ENCODE assay signal across 28 cellular contexts in the genomic region with DNA sequence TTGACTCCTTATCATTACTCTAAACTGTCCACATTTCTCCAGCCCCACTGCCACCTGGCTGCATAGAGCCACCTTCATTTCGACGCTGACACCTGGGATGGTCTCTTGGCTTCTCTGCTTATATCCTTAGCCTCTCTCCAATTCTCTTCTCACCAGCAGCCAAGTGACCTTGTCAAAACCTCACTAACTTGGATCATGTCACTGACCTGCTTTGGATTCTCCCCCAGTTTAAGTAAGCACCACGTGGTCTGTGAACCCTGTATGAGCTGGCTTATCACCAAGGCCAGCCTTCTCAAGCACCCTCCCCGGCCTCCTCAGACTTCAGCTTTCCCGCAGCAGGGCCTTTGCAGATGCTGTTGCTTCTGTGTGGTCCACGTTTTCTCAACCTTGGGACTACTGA. TPM values are rescaled to one million over a fixed set of nuclear protein-coding genes. Genes with fewer than 3 reads are reported as not detected.
DNase-seq lines count a peak whose midpoint lies in the region; ATAC-seq, FAIRE-seq and TF ChIP-seq lines count a peak whose summit lies in the region.
"Had no signal": no experiment of that assay in that cellular context is flagged by ENCODE, and none has a peak within 500 bp of the region (broad histone marks: within the 10 kb centered on the region; RNA-seq: fewer than 3 reads in every experiment).

No MANE protein-coding gene starts in this region.

- H3K4me3 ChIP-seq in right lobe of liver = no peak overlapping the region
- H3K4me3 ChIP-seq: A549; BLaER1 treated with 17β-estradiol and CSF1 and Interleukin-3, amounts not matched to agents 10 nM and 100 nM; GM12878 had no signal

- H3K9me3 Mint-ChIP-seq in dendritic cell treated with granulocyte-macrophage colony-stimulating factor and Interleukin-4, amounts not matched to agents 40 ng/mL and 50 ng/mL, for 4 days = no peaks in the 10 kb centered on the region
- no peaks in the 10 kb centered on the region for H3K9me3 Mint-ChIP-seq in type B pancreatic cell

- H3K36me3 Mint-ChIP-seq in dendritic cell treated with granulocyte-macrophage colony-stimulating factor and Interleukin-4, amounts not matched to agents 40 ng/mL and 50 ng/mL, for 4 days (ENCODE audit: low read depth) = peaks cover 17% of the 10 kb centered on the region
- peaks cover 22% of the 10 kb centered on the region for H3K36me3 Mint-ChIP-seq in type B pancreatic cell

- intact Hi-C loops in dendritic cell treated with granulocyte-macrophage colony-stimulating factor and Interleukin-4, amounts not matched to agents 40 ng/mL and 50 ng/mL, for 4 days (cut with micrococcal nuclease) = no loop called here
- intact Hi-C loops in right lobe of liver (cut with DNase I) = no loop called here

- no peaks in the 10 kb centered on the region for H3K27me3 Mint-ChIP-seq in dendritic cell treated with granulocyte-macrophage colony-stimulating factor and Interleukin-4, amounts not matched to agents 40 ng/mL and 50 ng/mL, for 4 days
- H3K27me3 Mint-ChIP-seq in type B pancreatic cell = no peaks in the 10 kb centered on the region
- H3K27me3 Mint-ChIP-seq: CD4-positive, alpha-beta memory T cell had no signal

- no peak for DNase-seq in GM18507 (ENCODE audit: extremely low spot score, insufficient read length, low read depth)
- DNase-seq in OCI-M1 (lab: John Stamatoyannopoulos, UW) = peak; percentile 40
- peak in 1 of 3 donors; percentile 66 for DNase-seq in right lobe of liver
- no peak for DNase-seq in type B pancreatic cell (ENCODE audit: extremely low spot score, unreplicated experiment)
- DNase-seq in HK-2 (ENCODE audit: unreplicated experiment) = no peak
- DNase-seq in NCI-H2196 (lab: John Stamatoyannopoulos, UW; ENCODE audit: unreplicated experiment) = no peak
- no peak for DNase-seq in activated CD8-positive, alpha-beta memory T cell treated with anti-CD3 and anti-CD28 coated beads for 24 hours
- DNase-seq: AML-193; Caco-2; CD4-positive, alpha-beta memory T cell; GOT3; HCEC 1CT; Kasumi-1; NCI-H1105; NCI-H146; NCI-H1930; NCI-H2107; NCI-H446; NCI-H526; NCI-H82; NK-92 treated with Interleukin-12 subunit alpha and Interleukin-12 subunit beta, amount 100 ng/mL, for 24 hours; RPMI8226; SHP77 had no signal

- no peak for TF ChIP-seq POLR2A in right lobe of liver (IDR thresholded peaks at IDR 0.05)

- H3K4me1 ChIP-seq in right lobe of liver = peaks cover 0 to 11% (median 0%) of the 10 kb centered on the region in 4 donors
- H3K4me1 ChIP-seq: A549, Caco-2 had no signal

- no peak for TF ChIP-seq CTCF in right lobe of liver (IDR thresholded peaks at IDR 0.05)
- TF ChIP-seq CTCF in type B pancreatic cell (conservative IDR thresholded peaks at IDR 0.05) = no peak

- H3K9me3 ChIP-seq in right lobe of liver = no peaks in the 10 kb centered on the region
- H3K9me3 ChIP-seq: A549; BLaER1 treated with 17β-estradiol and CSF1 and Interleukin-3, amounts not matched to agents 10 nM and 100 nM; Caco-2 had no signal

- no peaks in the 10 kb centered on the region for H3K27me3 ChIP-seq in right lobe of liver
- H3K27me3 ChIP-seq: BLaER1 treated with 17β-estradiol and CSF1 and Interleukin-3, amounts not matched to agents 10 nM and 100 nM had no signal

- FAIRE-seq in GM18507 (lab: Jason Lieb, UNC) = peak; percentile 9
- FAIRE-seq: A549, G401.6, GM12878 had no signal

- H3K27ac ChIP-seq in right lobe of liver = no peak overlapping the region
- H3K27ac ChIP-seq: A549; BLaER1 treated with 17β-estradiol and CSF1 and Interleukin-3, amounts not matched to agents 10 nM and 100 nM had no signal

- peak overlapping the region; percentile 39 for H3K27ac Mint-ChIP-seq in dendritic cell treated with granulocyte-macrophage colony-stimulating factor and Interleukin-4, amounts not matched to agents 40 ng/mL and 50 ng/mL, for 4 days
- H3K27ac Mint-ChIP-seq in type B pancreatic cell = no peak overlapping the region

- 27% methylated on average over 5 of the region's 6 CpGs for WGBS in right lobe of liver (ENCODE audit: insufficient coverage, low coverage, low lambda C conversion rate, missing lambda C conversion rate)

- no peak overlapping the region for H3K4me3 Mint-ChIP-seq in dendritic cell treated with granulocyte-macrophage colony-stimulating factor and Interleukin-4, amounts not matched to agents 40 ng/mL and 50 ng/mL, for 4 days
- H3K4me3 Mint-ChIP-seq in type B pancreatic cell = no peak overlapping the region
- H3K4me3 Mint-ChIP-seq: CD4-positive, alpha-beta memory T cell had no signal

- H3K4me1 Mint-ChIP-seq in dendritic cell treated with granulocyte-macrophage colony-stimulating factor and Interleukin-4, amounts not matched to agents 40 ng/mL and 50 ng/mL, for 4 days (ENCODE audit: low read depth) = peaks cover 22% of the 10 kb centered on the region
- peaks cover 23% of the 10 kb centered on the region for H3K4me1 Mint-ChIP-seq in type B pancreatic cell (ENCODE audit: unreplicated experiment)
- H3K4me1 Mint-ChIP-seq: CD4-positive, alpha-beta memory T cell had no signal

- ATAC-seq in right lobe of liver = peak; percentile 81 to 97 (median 89)
- ATAC-seq: A549, GM12878 had no signal

- no peaks in the 10 kb centered on the region for H3K36me3 ChIP-seq in right lobe of liver

RNA-seq across cellular contexts. Expression of a gene that starts 12.3 kb away (rescaled TPM):
- 1 to 10 TPM; 4.7 to 9.0 (median 5.9) TPM for total RNA-seq in right lobe of liver
- 5.9 and 7.2 TPM in 2 replicates for total RNA-seq in type B pancreatic cell (ENCODE audit: low replicate concordance)
